11 cellular contexts compared by ENCODE assay signal in genomic region chr3:134846943-134847342, GRCh38. TPM values are rescaled to one million over a fixed set of nuclear protein-coding genes. Genes with fewer than 3 reads are reported as not detected.
A peak's percentile ranks its signal among the peaks of the same experiment; 100 is the strongest.
DNase-seq lines count a peak whose midpoint lies in the region; ATAC-seq and TF ChIP-seq lines count a peak whose summit lies in the region.
"Had no signal": no experiment of that assay in that cellular context is flagged by ENCODE, and none has a peak within 500 bp of the region (broad histone marks: within the 10 kb centered on the region; RNA-seq: fewer than 3 reads in every experiment).

No MANE protein-coding gene starts in this region.

- H3K36me3 Mint-ChIP-seq in nephron progenitor cell (ENCODE audit: low read depth), result peaks cover 9% of the 10 kb centered on the region
- H3K36me3 Mint-ChIP-seq: activated naive CD8-positive, alpha-beta T cell had no signal

- DNase-seq in DMS53 treated with DMSO at 0.1 percent for 48 hours (lab: John Stamatoyannopoulos, UW; ENCODE audit: unreplicated experiment), result peak; percentile 25
- DNase-seq in NCI-H460 (ENCODE audit: extremely low read depth, low read depth), result peak; percentile 33
- DNase-seq in epithelial cell of esophagus (ENCODE audit: low read depth), result peak; percentile 8
- DNase-seq in nephron progenitor cell, result peak; percentile 49
- no peak for DNase-seq in NCI-H187 treated with DMSO at 0.1 percent for 48 hours (lab: John Stamatoyannopoulos, UW)
- DNase-seq in stimulated activated CD4-positive, alpha-beta T cell treated with anti-CD3 and anti-CD28 coated beads, Interleukin-4, amount 100 ng/mL, for 1 hour, result no peak
- DNase-seq in dorsolateral prefrontal cortex, result no peak
- DNase-seq: T-helper 2 cell had no signal

- H3K4me3 ChIP-seq in epithelial cell of esophagus (ENCODE audit: low read length), result no peak overlapping the region
- no peak overlapping the region for H3K4me3 ChIP-seq in dorsolateral prefrontal cortex
- H3K4me3 ChIP-seq: GM12878 had no signal

- peaks cover 27% of the 10 kb centered on the region for H3K9me3 Mint-ChIP-seq in nephron progenitor cell

- no peak overlapping the region for H3K27ac Mint-ChIP-seq in nephron progenitor cell
- H3K27ac Mint-ChIP-seq: activated naive CD8-positive, alpha-beta T cell had no signal

- intact Hi-C loops in dorsolateral prefrontal cortex (cut with DNase I), result no loop called here

- H3K4me1 Mint-ChIP-seq in nephron progenitor cell, result peaks cover 22% of the 10 kb centered on the region

- H3K27me3 Mint-ChIP-seq in nephron progenitor cell (ENCODE audit: low read depth, poor library complexity), result peaks cover 22% of the 10 kb centered on the region
- H3K27me3 Mint-ChIP-seq: activated naive CD8-positive, alpha-beta T cell had no signal

- H3K4me3 Mint-ChIP-seq in nephron progenitor cell, result peak overlapping the region; percentile 42
- H3K4me3 Mint-ChIP-seq: activated naive CD8-positive, alpha-beta T cell had no signal

- H3K27me3 ChIP-seq in dorsolateral prefrontal cortex, result no peaks in the 10 kb centered on the region

- TF ChIP-seq CTCF in epithelial cell of esophagus (IDR thresholded peaks at IDR 0.05; ENCODE audit: insufficient read depth, low read depth, low read length, missing control alignments), result no peak
- TF ChIP-seq CTCF in nephron progenitor cell (IDR thresholded peaks at IDR 0.05), result no peak
- TF ChIP-seq CTCF in dorsolateral prefrontal cortex (IDR thresholded peaks at IDR 0.05 in 54 of 56, conservative IDR thresholded peaks at IDR 0.05 in 2 of 56; ENCODE audit: low read depth in 1 of 56, partially characterized antibody in 56 of 56), result no peak

- H3K27ac ChIP-seq in dorsolateral prefrontal cortex, result peak overlapping the region in 1 of 59 donors; percentile 21

- no peak for ATAC-seq in HG03108 (IDR thresholded peaks at IDR 0.05; ENCODE audit: unreplicated experiment)
- ATAC-seq: GM12878 had no signal

RNA-seq across cellular contexts. Expression of gene EPHB1, which starts 51.9 kb away (rescaled TPM):
- total RNA-seq in NCI-H460 (2014; rRNA removed; shearing (Covaris generic)), result 0.05 and 0.40 TPM in 2 replicates
- polyA plus RNA-seq in NCI-H460 (2014; cell fraction: nucleus; rRNA removed), result not detected in 2 replicates
- total RNA-seq in dorsolateral prefrontal cortex, result 10 to 100 TPM in 119 of 120 experiments, 1 to 10 TPM in 1; 10.0 to 54.8 (median 23.0) TPM

Comparison
In these comparisons a context has a peak if more than half of its experiments do, and no peak if none do; other contexts are left out.
1. DNase-seq: peak in DMS53 treated with DMSO at 0.1 percent for 48 hours (single experiment), NCI-H460 (single experiment), epithelial cell of esophagus (single experiment) and nephron progenitor cell (single experiment); none in NCI-H187 treated with DMSO at 0.1 percent for 48 hours (single experiment), stimulated activated CD4-positive, alpha-beta T cell treated with anti-CD3 and anti-CD28 coated beads, Interleukin-4, amount 100 ng/mL, for 1 hour (single experiment) and dorsolateral prefrontal cortex (0 of 10).